Comparison of ENCODE assay signal across 24 cellular contexts in genomic region chr1:244327533-244327932, GRCh38.
"Had no signal": no experiment of that assay in that cellular context is flagged by ENCODE, and none has a peak within 500 bp of the region (broad histone marks: within the 10 kb centered on the region; RNA-seq: fewer than 3 reads in every experiment).

No MANE protein-coding gene starts in this region.

- DNase-seq: activated naive CD4-positive, alpha-beta T cell; activated T-cell treated with anti-CD3 and anti-CD28 coated beads, Interleukin-2, amount 50 U/mL, for 1 hour; adrenal gland; colonic mucosa; endodermal cell; head of caudate nucleus; hypothalamus; nucleus accumbens; right cardiac atrium; stimulated activated CD4-positive, alpha-beta T cell treated with anti-CD3 and anti-CD28 coated beads, Interleukin-1b, Interleukin-23, amount 100 ng/mL, for 48 hours; stimulated activated naive CD8-positive, alpha-beta T cell treated with anti-CD3 and anti-CD28 coated beads, Interleukin-15, amount 100 ng/mL, for 72 hours; transverse colon had no signal

- H3K27ac Mint-ChIP-seq: activated CD4-positive, alpha-beta T cell treated with anti-CD3 and anti-CD28 coated beads, Interleukin-2, amount 10 ng/mL, durations not matched to agents 24 days and 14 days; activated naive CD8-positive, alpha-beta T cell; activated T-helper 2 cell treated with anti-CD3 and anti-CD28 coated beads, Interferon-gamma antibody, Interleukin-2, Interleukin-4, amounts not matched to agents 10 μg/mL and 5 μg/mL and 100 μg/mL, durations not matched to agents 14 hours and 24 hours and 36 hours; endodermal cell; memory B cell; stimulated activated naive CD8-positive, alpha-beta T cell treated with anti-CD3 and anti-CD28 coated beads, Interleukin-15, amount 100 ng/mL, for 72 hours had no signal

- H3K27me3 ChIP-seq: adrenal gland, ascending aorta, colonic mucosa, gastroesophageal sphincter, transverse colon had no signal

- H3K79me2 ChIP-seq: parathyroid adenoma had no signal

- H3K9me3 ChIP-seq: ascending aorta, colonic mucosa had no signal

- H3K36me3 ChIP-seq: adrenal gland, ascending aorta, colonic mucosa, gastroesophageal sphincter, transverse colon had no signal

- H2AFZ ChIP-seq: parathyroid adenoma had no signal

- H3K27me3 Mint-ChIP-seq: memory B cell had no signal

- H3K9ac ChIP-seq: parathyroid adenoma had no signal

- H3K4me3 ChIP-seq: adrenal gland, ascending aorta, colonic mucosa, gastroesophageal sphincter, skin epidermis, transverse colon had no signal

- FAIRE-seq: islet of Langerhans, urothelium cell line had no signal

- H3K27ac ChIP-seq: adrenal gland, ascending aorta, colonic mucosa, gastroesophageal sphincter, parathyroid adenoma, transverse colon, VCaP had no signal

- H3K4me3 Mint-ChIP-seq: activated CD4-positive, alpha-beta T cell treated with anti-CD3 and anti-CD28 coated beads, Interleukin-2, amount 10 ng/mL, durations not matched to agents 24 days and 14 days; activated naive CD8-positive, alpha-beta T cell; endodermal cell; memory B cell; stimulated activated naive CD8-positive, alpha-beta T cell treated with anti-CD3 and anti-CD28 coated beads, Interleukin-15, amount 100 ng/mL, for 72 hours had no signal

- ATAC-seq: activated CD4-positive, CD25-positive, alpha-beta regulatory T cell treated with anti-CD3 and anti-CD28 coated beads, Interleukin-2, amount 50 U/mL, for 24 hours; gastroesophageal sphincter; right cardiac atrium; stimulated activated naive CD8-positive, alpha-beta T cell treated with anti-CD3 and anti-CD28 coated beads, Interleukin-15, amount 100 ng/mL, for 72 hours had no signal
